Comparison of ENCODE assay signal across 22 cellular contexts in the genomic region with DNA sequence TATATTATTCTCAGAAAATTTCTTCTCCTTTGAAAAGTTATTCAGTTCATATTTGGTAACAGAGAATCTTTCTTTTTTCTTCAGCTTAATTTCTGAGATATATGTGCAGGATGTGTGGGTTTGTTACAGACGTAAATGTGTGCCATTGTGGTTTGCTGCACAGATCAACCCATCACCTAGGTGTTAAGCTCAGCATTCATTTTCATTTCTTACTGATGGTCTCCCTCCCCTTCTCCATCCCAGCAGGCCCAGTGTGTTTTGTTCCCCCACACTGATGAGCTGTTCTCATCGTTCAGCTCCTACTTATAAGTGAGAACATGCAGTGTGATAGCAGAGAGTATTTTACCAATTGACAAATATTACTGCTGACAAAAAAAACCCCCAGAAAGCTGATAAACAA.
DNase-seq lines count a peak whose midpoint lies in the region; ATAC-seq and TF ChIP-seq lines count a peak whose summit lies in the region.
"Had no signal": no experiment of that assay in that cellular context is flagged by ENCODE, and none has a peak within 500 bp of the region (broad histone marks: within the 10 kb centered on the region; RNA-seq: fewer than 3 reads in every experiment).

No MANE protein-coding gene starts in this region.

- H3K27ac ChIP-seq in testis: no peak overlapping the region
- H3K27ac ChIP-seq: A549, GM23248 had no signal

- no peak overlapping the region for H3K4me3 Mint-ChIP-seq in natural killer cell
- no peak overlapping the region for H3K4me3 Mint-ChIP-seq in natural killer cell treated with Interleukin-12 subunit alpha and Interleukin-12 subunit beta and Interleukin-15 and Interleukin-18, amount 100 ng/mL, for 72 hours
- no peak overlapping the region for H3K4me3 Mint-ChIP-seq in effector memory CD8-positive, alpha-beta T cell
- no peak overlapping the region for H3K4me3 Mint-ChIP-seq in stimulated activated effector memory CD8-positive, alpha-beta T cell treated with anti-CD3 and anti-CD28 coated beads, Interleukin-12 subunit alpha, Interleukin-12 subunit beta, amount 100 ng/mL, for 72 hours
- H3K4me3 Mint-ChIP-seq: CD4-positive, alpha-beta memory T cell had no signal

- no peaks in the 10 kb centered on the region for H3K36me3 ChIP-seq in testis (ENCODE audit: low read depth, missing control alignments)

- TF ChIP-seq CTCF in natural killer cell (IDR thresholded peaks at IDR 0.05): no peak
- TF ChIP-seq CTCF in testis (IDR thresholded peaks at IDR 0.05): no peak

- intact Hi-C loops in natural killer cell (cut with micrococcal nuclease) (no loop called here), testis (cut with DNase I; ENCODE audit: low total_unique reads) (no loop called here)

- no peaks in the 10 kb centered on the region for H3K27me3 ChIP-seq in testis

- peaks cover 10 to 15% of the 10 kb centered on the region in 2 donors for H3K9me3 Mint-ChIP-seq in natural killer cell
- peaks cover 16% of the 10 kb centered on the region for H3K9me3 Mint-ChIP-seq in natural killer cell treated with Interleukin-12 subunit alpha and Interleukin-12 subunit beta and Interleukin-15 and Interleukin-18, amount 100 ng/mL, for 72 hours
- peaks cover 2 to 20% of the 10 kb centered on the region in 2 donors for H3K9me3 Mint-ChIP-seq in effector memory CD8-positive, alpha-beta T cell
- H3K9me3 Mint-ChIP-seq in stimulated activated effector memory CD8-positive, alpha-beta T cell treated with anti-CD3 and anti-CD28 coated beads, Interleukin-12 subunit alpha, Interleukin-12 subunit beta, amount 100 ng/mL, for 72 hours: peaks cover 22% of the 10 kb centered on the region

- H3K4me1 ChIP-seq in testis: no peaks in the 10 kb centered on the region
- H3K4me1 ChIP-seq: A549 had no signal

- no peak overlapping the region for H3K4me3 ChIP-seq in Jurkat, Clone E6-1 (ENCODE audit: low read length)
- H3K4me3 ChIP-seq in testis: no peak overlapping the region
- H3K4me3 ChIP-seq: A549, GM12878, GM23248 had no signal

- no peaks in the 10 kb centered on the region for H3K9me3 ChIP-seq in testis
- H3K9me3 ChIP-seq: A549 had no signal

- WGBS in testis, 2 donors: 68 to 69% methylated on average over 2 of the region's 2 CpGs

- DNase-seq in natural killer cell: no peak
- DNase-seq in natural killer cell treated with Interleukin-12 subunit alpha and Interleukin-12 subunit beta and Interleukin-15 and Interleukin-18, amount 100 ng/mL, for 72 hours (ENCODE audit: low spot score): no peak
- peak; percentile 14 for DNase-seq in Jurkat, Clone E6-1 (ENCODE audit: low read depth, low spot score)
- peak in 1 of 3 experiments; percentile 5 for DNase-seq in effector memory CD8-positive, alpha-beta T cell
- DNase-seq in stimulated activated effector memory CD8-positive, alpha-beta T cell treated with anti-CD3 and anti-CD28 coated beads, Interleukin-12 subunit alpha, Interleukin-12 subunit beta, amount 100 ng/mL, for 72 hours (ENCODE audit: low spot score in 2 of 2): no peak
- no peak for DNase-seq in activated CD8-positive, alpha-beta memory T cell treated with anti-CD3 and anti-CD28 coated beads for 24 hours
- no peak for DNase-seq in NCI-H526 treated with DMSO at 0.1 percent for 48 hours (lab: John Stamatoyannopoulos, UW)
- no peak for DNase-seq in testis
- DNase-seq: 8988T; ACHN; AML-193; C1 segment of cervical spinal cord; CD4-positive, alpha-beta memory T cell; DMS 273 treated with DMSO at 0.1 percent for 48 hours; DMS79; EL; GDM1; GM23248; H7; HCEC 1CT had no signal

- H3K27me3 Mint-ChIP-seq in natural killer cell (ENCODE audit: low read depth in 2 of 2): no peaks in the 10 kb centered on the region
- H3K27me3 Mint-ChIP-seq in natural killer cell treated with Interleukin-12 subunit alpha and Interleukin-12 subunit beta and Interleukin-15 and Interleukin-18, amount 100 ng/mL, for 72 hours: no peaks in the 10 kb centered on the region
- H3K27me3 Mint-ChIP-seq in effector memory CD8-positive, alpha-beta T cell: no peaks in the 10 kb centered on the region
- H3K27me3 Mint-ChIP-seq: CD4-positive, alpha-beta memory T cell had no signal

- peak overlapping the region; percentile 24 to 29 for H3K27ac Mint-ChIP-seq in natural killer cell
- H3K27ac Mint-ChIP-seq in natural killer cell treated with Interleukin-12 subunit alpha and Interleukin-12 subunit beta and Interleukin-15 and Interleukin-18, amount 100 ng/mL, for 72 hours: no peak overlapping the region
- no peak overlapping the region for H3K27ac Mint-ChIP-seq in effector memory CD8-positive, alpha-beta T cell
- H3K27ac Mint-ChIP-seq in stimulated activated effector memory CD8-positive, alpha-beta T cell treated with anti-CD3 and anti-CD28 coated beads, Interleukin-12 subunit alpha, Interleukin-12 subunit beta, amount 100 ng/mL, for 72 hours: no peak overlapping the region
- H3K27ac Mint-ChIP-seq: CD4-positive, alpha-beta memory T cell had no signal

- H3K4me1 Mint-ChIP-seq in natural killer cell: no peaks in the 10 kb centered on the region
- no peaks in the 10 kb centered on the region for H3K4me1 Mint-ChIP-seq in natural killer cell treated with Interleukin-12 subunit alpha and Interleukin-12 subunit beta and Interleukin-15 and Interleukin-18, amount 100 ng/mL, for 72 hours (ENCODE audit: low read depth in 2 of 2)
- no peaks in the 10 kb centered on the region for H3K4me1 Mint-ChIP-seq in effector memory CD8-positive, alpha-beta T cell (ENCODE audit: low read depth in 2 of 2)
- H3K4me1 Mint-ChIP-seq in stimulated activated effector memory CD8-positive, alpha-beta T cell treated with anti-CD3 and anti-CD28 coated beads, Interleukin-12 subunit alpha, Interleukin-12 subunit beta, amount 100 ng/mL, for 72 hours: no peaks in the 10 kb centered on the region
- H3K4me1 Mint-ChIP-seq: CD4-positive, alpha-beta memory T cell had no signal

- no peak for TF ChIP-seq POLR2A in testis (IDR thresholded peaks at IDR 0.05)

- peaks cover 11% of the 10 kb centered on the region for H3K36me3 Mint-ChIP-seq in natural killer cell
- peaks cover 14% of the 10 kb centered on the region for H3K36me3 Mint-ChIP-seq in natural killer cell treated with Interleukin-12 subunit alpha and Interleukin-12 subunit beta and Interleukin-15 and Interleukin-18, amount 100 ng/mL, for 72 hours
- H3K36me3 Mint-ChIP-seq in effector memory CD8-positive, alpha-beta T cell (ENCODE audit: insufficient read depth): no peaks in the 10 kb centered on the region
- no peaks in the 10 kb centered on the region for H3K36me3 Mint-ChIP-seq in stimulated activated effector memory CD8-positive, alpha-beta T cell treated with anti-CD3 and anti-CD28 coated beads, Interleukin-12 subunit alpha, Interleukin-12 subunit beta, amount 100 ng/mL, for 72 hours
- H3K36me3 Mint-ChIP-seq: CD4-positive, alpha-beta memory T cell had no signal

- peak; percentile 55 to 93 (median 89) for ATAC-seq in natural killer cell
- no peak for ATAC-seq in natural killer cell treated with Interleukin-12 subunit alpha and Interleukin-12 subunit beta and Interleukin-15 and Interleukin-18, amount 100 ng/mL, for 72 hours
- ATAC-seq in effector memory CD8-positive, alpha-beta T cell (replicated peaks): peak; percentile 92
- peak; percentile 75 for ATAC-seq in stimulated activated effector memory CD8-positive, alpha-beta T cell treated with anti-CD3 and anti-CD28 coated beads, Interleukin-12 subunit alpha, Interleukin-12 subunit beta, amount 100 ng/mL, for 72 hours
- ATAC-seq: A549, GM12878 had no signal

Comparison
In these comparisons a context has a peak if more than half of its experiments do, and no peak if none do; other contexts are left out.
1. ATAC-seq: peak in natural killer cell (3 of 3), effector memory CD8-positive, alpha-beta T cell (single experiment) and stimulated activated effector memory CD8-positive, alpha-beta T cell treated with anti-CD3 and anti-CD28 coated beads, Interleukin-12 subunit alpha, Interleukin-12 subunit beta, amount 100 ng/mL, for 72 hours (single experiment); none in natural killer cell treated with Interleukin-12 subunit alpha and Interleukin-12 subunit beta and Interleukin-15 and Interleukin-18, amount 100 ng/mL, for 72 hours (0 of 2).
2. H3K27ac Mint-ChIP-seq: peak in natural killer cell (2 of 2); none in natural killer cell treated with Interleukin-12 subunit alpha and Interleukin-12 subunit beta and Interleukin-15 and Interleukin-18, amount 100 ng/mL, for 72 hours (0 of 2), effector memory CD8-positive, alpha-beta T cell (0 of 2) and stimulated activated effector memory CD8-positive, alpha-beta T cell treated with anti-CD3 and anti-CD28 coated beads, Interleukin-12 subunit alpha, Interleukin-12 subunit beta, amount 100 ng/mL, for 72 hours (single experiment).